ENCODE assay signal across 14 cellular contexts in genomic region chr10:84214046-84214572, GRCh38. TPM values are rescaled to one million over a fixed set of nuclear protein-coding genes. Genes with fewer than 3 reads are reported as not detected.
DNase-seq lines count a peak whose midpoint lies in the region; ATAC-seq, FAIRE-seq and TF ChIP-seq lines count a peak whose summit lies in the region.
"Had no signal": no experiment of that assay in that cellular context is flagged by ENCODE, and none has a peak within 500 bp of the region (broad histone marks: within the 10 kb centered on the region; RNA-seq: fewer than 3 reads in every experiment).

No MANE protein-coding gene starts in this region.

- no peak overlapping the region for H3K9ac ChIP-seq in K562 (ENCODE audit: insufficient read depth in 1 of 2, low read depth in 2 of 2, low read length in 2 of 2)

- peaks cover 6% of the 10 kb centered on the region; the same call in 1 of the 2 replicates for H4K20me1 ChIP-seq in K562 (replicated peaks; ENCODE audit: control insufficient read depth, insufficient read depth, low read length)

- H3K4me2 ChIP-seq in A549 (peak overlapping the region; percentile 39; the same call in 1 of the 3 replicates), K562 (ENCODE audit: insufficient read depth, low read length) (peak overlapping the region; percentile 22; the same call in 1 of the 2 replicates)

- DNase-seq in A549 (ENCODE audit: low read depth in 1 of 2, low spot score in 1 of 2) (peak in 1 of 2 experiments; percentile 25), K562 (ENCODE audit: extremely low read depth in 1 of 4, low spot score in 3 of 4) (peak in 1 of 4 experiments; percentile 44), NCI-H2029 treated with DMSO at 0.1 percent for 48 hours (lab: John Stamatoyannopoulos, UW) (no peak)

- no TSS peak for BruUV-seq in K562 (replicated peaks; lab: Mats Ljungman, UMichigan)

- 38% methylated on average over 18 of the region's 25 CpGs for WGBS in A549 (ENCODE audit: missing lambda C conversion rate)
- 11% methylated on average over 24 of the region's 25 CpGs for WGBS in K562 (ENCODE audit: insufficient coverage, low coverage, missing lambda C conversion rate)

- 0 out of 3 replicates have a peak overlapping the region, but pooled peaks have one; percentile 8 for H3K4me3 ChIP-seq in A549
- H3K4me3 ChIP-seq in K562 = no peak overlapping the region
- H3K4me3 ChIP-seq: cardiac muscle cell, gastroesophageal sphincter, vagina had no signal

- no peaks in the 10 kb centered on the region for H3K36me3 ChIP-seq in K562 (ENCODE audit: control insufficient read depth, insufficient read depth, low read length)
- H3K36me3 ChIP-seq: cardiac muscle cell, gastroesophageal sphincter, vagina had no signal

- H3K27me3 ChIP-seq in K562 (ENCODE audit: control insufficient read depth in 2 of 2, insufficient read depth in 2 of 2, low read length in 2 of 2) = peaks cover 0 to 34% of the 10 kb centered on the region in 2 experiments; a peak in 3 of 5 replicates
- H3K27me3 ChIP-seq: cardiac muscle cell, vagina had no signal

- peak overlapping the region; percentile 24; the same call in 1 of the 2 replicates for H2AFZ ChIP-seq in K562 (ENCODE audit: low read depth, low read length)

- FAIRE-seq in A549 (lab: Jason Lieb, UNC) (no peak), K562 (lab: Jason Lieb, UNC) (peak; percentile 49)
- FAIRE-seq: keratinocyte had no signal

- H3K9me3 ChIP-seq in A549 (no peaks in the 10 kb centered on the region), K562 (replicated peaks; ENCODE audit: control insufficient read depth, insufficient read depth, low read depth, low read length) (no peaks in the 10 kb centered on the region)
- H3K9me3 ChIP-seq: gastroesophageal sphincter, vagina had no signal

- no peak for TF ChIP-seq POLR2A in A549 (IDR thresholded peaks at IDR 0.05; ENCODE audit: low read length)
- TF ChIP-seq POLR2A in K562 (conservative IDR thresholded peaks at IDR 0.05) = no peak

- in situ Hi-C loops in K562 (cut with MboI) = no loop called here

- TF ChIP-seq CTCF in A549 (IDR thresholded peaks at IDR 0.05) (no peak), K562 (IDR thresholded peaks at IDR 0.05 in 2 of 3, conservative IDR thresholded peaks at IDR 0.05 in 1 of 3; ENCODE audit: insufficient read depth in 2 of 3, low read depth in 1 of 3, low read length in 3 of 3) (peak in 1 of 3 experiments; percentile 34; a peak in 2 of 6 replicates)

- CTCF ChIA-PET in A549 (lab: Yijun Ruan, JAX) = interaction anchor here (1.0 to 2.3 kb wide), 4 partner anchors 8 to 326 kb away, joined by 3 to 13 read pairs (median 4); no protein-coding TSS in a partner anchor
- CTCF ChIA-PET in K562 (lab: Yijun Ruan, JAX; ENCODE audit: low intra/inter-chr PET ratio) = no interaction called here

- H3K27ac ChIP-seq in A549 = no peak overlapping the region
- H3K27ac ChIP-seq in K562 (ENCODE audit: extremely low read depth, low read depth, low read length) = no peak overlapping the region
- H3K27ac ChIP-seq: cardiac muscle cell, gastroesophageal sphincter, vagina had no signal

- TF ChIP-seq RAD21 in A549 (conservative IDR thresholded peaks at IDR 0.05 in 1 of 2, IDR thresholded peaks at IDR 0.05 in 1 of 2) = no peak
- TF ChIP-seq RAD21 in K562 (CRISPR knock-in tag; conservative IDR thresholded peaks at IDR 0.05 in 1 of 2, IDR thresholded peaks at IDR 0.05 in 1 of 2) = peak in 1 of 2 experiments; percentile 28; a peak in 1 of 4 replicates

- POLR2A ChIA-PET in A549 (lab: Yijun Ruan, JAX) = no interaction called here
- POLR2A ChIA-PET in K562 (lab: Yijun Ruan, JAX) = interaction anchor here (0.6 to 1.4 kb wide), 3 partner anchors 65 to 240 kb away, joined by 3 to 4 read pairs (median 3); no protein-coding TSS in a partner anchor

- no peaks in the 10 kb centered on the region for H3K79me2 ChIP-seq in K562 (ENCODE audit: control insufficient read depth, insufficient read depth, low read length)

- no peaks in the 10 kb centered on the region for H3K9me1 ChIP-seq in K562 (ENCODE audit: control insufficient read depth, insufficient read depth, low read length)

- peak; percentile 33 to 67; a peak in 3 of 6 replicates for ATAC-seq in A549
- ATAC-seq in GM18502 (IDR thresholded peaks at IDR 0.05; ENCODE audit: poor library complexity, unreplicated experiment) = peak; percentile 49
- peak; percentile 16 for ATAC-seq in HG02973 (IDR thresholded peaks at IDR 0.05; ENCODE audit: unreplicated experiment)
- ATAC-seq in K562 = peak; percentile 81
- ATAC-seq in GM21825 (IDR thresholded peaks at IDR 0.05; ENCODE audit: unreplicated experiment) = no peak
- no peak for ATAC-seq in GM19328 (IDR thresholded peaks at IDR 0.05; ENCODE audit: unreplicated experiment)
- ATAC-seq in GM18870 (IDR thresholded peaks at IDR 0.05; ENCODE audit: unreplicated experiment) = no peak
- ATAC-seq: gastroesophageal sphincter had no signal

- TF ChIP-seq EP300 in A549 (IDR thresholded peaks at IDR 0.05) (no peak), K562 (IDR thresholded peaks at IDR 0.05; ENCODE audit: low read length) (no peak)

- no peaks in the 10 kb centered on the region for H3K4me1 ChIP-seq in A549
- peaks cover 0 to 6% of the 10 kb centered on the region in 2 experiments; a peak in 2 of 5 replicates for H3K4me1 ChIP-seq in K562 (replicated peaks in 1 of 2; ENCODE audit: control insufficient read depth in 2 of 2, insufficient read depth in 2 of 2, low read length in 2 of 2)
- H3K4me1 ChIP-seq: gastroesophageal sphincter, vagina had no signal

- intact Hi-C loops in K562 (cut with micrococcal nuclease) = loop anchor here (1.0 kb wide), 2 partner anchors 88 to 323 kb away; no protein-coding TSS in a partner anchor

RNA-seq across cellular contexts. Expression of gene LRIT2, which starts 11.2 kb away (rescaled TPM):
- polyA plus RNA-seq in A549 (2011; rRNA removed) (not detected in 2 replicates), A549 (2017; fragmentation: RNase III; extraction: RNeasy Plus Mini Kit Qiagen cat#74134 plus additional on column Dnase treatment) (not detected in 3 replicates), K562 (2011; rRNA removed) (not detected in 2 replicates), K562 (2014; fragmentation: Illumina TruSeq; extraction: Trizol) (not detected in 2 replicates), K562 (2014; fragmentation: Nextera tagmentation; extraction: Ambion mirVana) (not detected), K562 (2014; rRNA removed) (not detected in 2 replicates)
- not detected in 2 replicates for polyA plus RNA-seq in A549 (2012; cell fraction: cytosol; rRNA removed)
- not detected in 2 replicates for polyA plus RNA-seq in A549 (2012; cell fraction: nucleus; rRNA removed)
- polyA minus RNA-seq in A549 (2011; rRNA and poly(A)+ RNA removed) = not detected in 2 replicates
- not detected in 2 replicates for total RNA-seq in K562 (2011; cell fraction: chromatin; rRNA removed; ENCODE audit: low replicate concordance)
- not detected in 2 replicates for total RNA-seq in K562 (2011; cell fraction: nucleolus; rRNA removed)
- total RNA-seq in K562 (2011; cell fraction: nucleoplasm; rRNA removed) = not detected in 2 replicates
- total RNA-seq in K562 (2014; rRNA removed) (not detected in 2 replicates), K562 (2014; rRNA removed; fragmentation: Illumina TruSeq; extraction: Trizol) (not detected in 2 replicates), K562 (2015; rRNA removed; fragmentation: Illumina TruSeq; extraction: Trizol) (not detected in 2 replicates), K562 (2021) (not detected in 2 replicates)
- polyA plus RNA-seq in K562 (2011; cell fraction: cytosol; rRNA removed) = not detected in 2 replicates
- not detected in 2 replicates for polyA plus RNA-seq in K562 (2011; cell fraction: nucleus; rRNA removed)
- polyA plus RNA-seq in K562 (2012) = not detected in 2 replicates
- polyA minus RNA-seq in K562 (2011; rRNA and poly(A)+ RNA removed) = not detected in 2 replicates
- polyA minus RNA-seq in K562 (2011; cell fraction: cytosol; rRNA and poly(A)+ RNA removed) = not detected in 2 replicates
- not detected in 2 replicates for polyA minus RNA-seq in K562 (2011; cell fraction: nucleus; rRNA and poly(A)+ RNA removed)
- total RNA-seq: cardiac muscle cell, gastroesophageal sphincter, M059J, renal cortical epithelial cell, vagina had no signal
- polyA plus RNA-seq: cardiac muscle cell, keratinocyte had no signal

RNA-seq across cellular contexts. Expression of gene CDHR1, which starts 19.8 kb away (rescaled TPM):
- polyA plus RNA-seq in A549 (2011; rRNA removed) = 0.04 and 0.05 TPM in 2 replicates
- polyA plus RNA-seq in A549 (2012; cell fraction: cytosol; rRNA removed) = 0.05 and 0.12 TPM in 2 replicates
- polyA plus RNA-seq in A549 (2012; cell fraction: nucleus; rRNA removed) = 0.22 and 0.28 TPM in 2 replicates
- polyA plus RNA-seq in A549 (2017; fragmentation: RNase III; extraction: RNeasy Plus Mini Kit Qiagen cat#74134 plus additional on column Dnase treatment) = 0.03 to 0.10 TPM (median 0.09 TPM) in 3 replicates
- polyA minus RNA-seq in A549 (2011; rRNA and poly(A)+ RNA removed) = 0.29 TPM in 1 of 2 replicates, not detected in the other
- 7.3 and 9.6 TPM in 2 replicates for total RNA-seq in K562 (2011; cell fraction: chromatin; rRNA removed; ENCODE audit: low replicate concordance)
- total RNA-seq in K562 (2011; cell fraction: nucleolus; rRNA removed) = 5.5 and 6.0 TPM in 2 replicates
- total RNA-seq in K562 (2011; cell fraction: nucleoplasm; rRNA removed) = 3.8 and 5.6 TPM in 2 replicates
- 0.23 and 0.29 TPM in 2 replicates for total RNA-seq in K562 (2014; rRNA removed)
- total RNA-seq in K562 (2014; rRNA removed; fragmentation: Illumina TruSeq; extraction: Trizol) = 0.07 and 0.26 TPM in 2 replicates
- total RNA-seq in K562 (2015; rRNA removed; fragmentation: Illumina TruSeq; extraction: Trizol) = 0.07 and 0.11 TPM in 2 replicates
- 0.20 and 0.56 TPM in 2 replicates for total RNA-seq in K562 (2021)
- polyA plus RNA-seq in K562 (2011; rRNA removed) = 0.99 and 2.1 TPM in 2 replicates
- 0.40 and 1.1 TPM in 2 replicates for polyA plus RNA-seq in K562 (2011; cell fraction: cytosol; rRNA removed)
- polyA plus RNA-seq in K562 (2011; cell fraction: nucleus; rRNA removed) = 7.8 and 11.0 TPM in 2 replicates
- 0.44 and 0.76 TPM in 2 replicates for polyA plus RNA-seq in K562 (2012)
- 0.29 and 0.33 TPM in 2 replicates for polyA plus RNA-seq in K562 (2014; fragmentation: Illumina TruSeq; extraction: Trizol)
- polyA plus RNA-seq in K562 (2014; fragmentation: Nextera tagmentation; extraction: Ambion mirVana) = under 1 TPM; 0.03 to 0.10 TPM
- polyA plus RNA-seq in K562 (2014; rRNA removed) = 0.30 and 0.46 TPM in 2 replicates
- polyA minus RNA-seq in K562 (2011; rRNA and poly(A)+ RNA removed) = 0.77 and 0.81 TPM in 2 replicates
- 0.73 and 0.86 TPM in 2 replicates for polyA minus RNA-seq in K562 (2011; cell fraction: cytosol; rRNA and poly(A)+ RNA removed)
- polyA minus RNA-seq in K562 (2011; cell fraction: nucleus; rRNA and poly(A)+ RNA removed) = 0.67 and 1.9 TPM in 2 replicates
- total RNA-seq: M059J had no signal

RNA-seq across cellular contexts. Expression of gene LRIT1, which starts 27.2 kb away (rescaled TPM):
- polyA plus RNA-seq in A549 (2011; rRNA removed) (not detected in 2 replicates), A549 (2017; fragmentation: RNase III; extraction: RNeasy Plus Mini Kit Qiagen cat#74134 plus additional on column Dnase treatment) (not detected in 3 replicates), K562 (2011; rRNA removed) (not detected in 2 replicates), K562 (2014; fragmentation: Illumina TruSeq; extraction: Trizol) (not detected in 2 replicates), K562 (2014; fragmentation: Nextera tagmentation; extraction: Ambion mirVana) (not detected), K562 (2014; rRNA removed) (not detected in 2 replicates)
- not detected in 2 replicates for polyA plus RNA-seq in A549 (2012; cell fraction: cytosol; rRNA removed)
- polyA plus RNA-seq in A549 (2012; cell fraction: nucleus; rRNA removed) = not detected in 2 replicates
- polyA minus RNA-seq in A549 (2011; rRNA and poly(A)+ RNA removed) = not detected in 2 replicates
- not detected in 2 replicates for total RNA-seq in K562 (2011; cell fraction: chromatin; rRNA removed; ENCODE audit: low replicate concordance)
- not detected in 2 replicates for total RNA-seq in K562 (2011; cell fraction: nucleolus; rRNA removed)
- not detected in 2 replicates for total RNA-seq in K562 (2011; cell fraction: nucleoplasm; rRNA removed)
- total RNA-seq in K562 (2014; rRNA removed) (not detected in 2 replicates), K562 (2014; rRNA removed; fragmentation: Illumina TruSeq; extraction: Trizol) (not detected in 2 replicates), K562 (2015; rRNA removed; fragmentation: Illumina TruSeq; extraction: Trizol) (not detected in 2 replicates), K562 (2021) (not detected in 2 replicates)
- not detected in 2 replicates for polyA plus RNA-seq in K562 (2011; cell fraction: cytosol; rRNA removed)
- polyA plus RNA-seq in K562 (2011; cell fraction: nucleus; rRNA removed) = not detected in 2 replicates
- not detected in 2 replicates for polyA plus RNA-seq in K562 (2012)
- polyA minus RNA-seq in K562 (2011; rRNA and poly(A)+ RNA removed) = not detected in 2 replicates
- not detected in 2 replicates for polyA minus RNA-seq in K562 (2011; cell fraction: cytosol; rRNA and poly(A)+ RNA removed)
- not detected in 2 replicates for polyA minus RNA-seq in K562 (2011; cell fraction: nucleus; rRNA and poly(A)+ RNA removed)
- total RNA-seq: cardiac muscle cell, M059J, renal cortical epithelial cell, vagina had no signal
- polyA plus RNA-seq: cardiac muscle cell, keratinocyte had no signal

RNA-seq across cellular contexts. Expression of gene RGR, which starts 30.7 kb away (rescaled TPM):
- not detected in 2 replicates for polyA plus RNA-seq in A549 (2011; rRNA removed)
- not detected in 2 replicates for polyA plus RNA-seq in A549 (2012; cell fraction: cytosol; rRNA removed)
- polyA plus RNA-seq in A549 (2012; cell fraction: nucleus; rRNA removed) = not detected in 2 replicates
- polyA plus RNA-seq in A549 (2017; fragmentation: RNase III; extraction: RNeasy Plus Mini Kit Qiagen cat#74134 plus additional on column Dnase treatment) = not detected in 3 replicates
- not detected in 2 replicates for polyA minus RNA-seq in A549 (2011; rRNA and poly(A)+ RNA removed)
- total RNA-seq in K562 (2011; cell fraction: chromatin; rRNA removed; ENCODE audit: low replicate concordance) = not detected in 2 replicates
- total RNA-seq in K562 (2011; cell fraction: nucleolus; rRNA removed) = not detected in 2 replicates
- total RNA-seq in K562 (2011; cell fraction: nucleoplasm; rRNA removed) = not detected in 2 replicates
- not detected in 2 replicates for total RNA-seq in K562 (2014; rRNA removed)
- not detected in 2 replicates for total RNA-seq in K562 (2014; rRNA removed; fragmentation: Illumina TruSeq; extraction: Trizol)
- not detected in 2 replicates for total RNA-seq in K562 (2015; rRNA removed; fragmentation: Illumina TruSeq; extraction: Trizol)
- not detected in 2 replicates for total RNA-seq in K562 (2021)
- polyA plus RNA-seq in K562 (2011; rRNA removed) = not detected in 2 replicates
- not detected in 2 replicates for polyA plus RNA-seq in K562 (2011; cell fraction: cytosol; rRNA removed)
- not detected in 2 replicates for polyA plus RNA-seq in K562 (2011; cell fraction: nucleus; rRNA removed)
- not detected in 2 replicates for polyA plus RNA-seq in K562 (2012)
- polyA plus RNA-seq in K562 (2014; fragmentation: Illumina TruSeq; extraction: Trizol) = not detected in 2 replicates
- not detected for polyA plus RNA-seq in K562 (2014; fragmentation: Nextera tagmentation; extraction: Ambion mirVana)
- polyA plus RNA-seq in K562 (2014; rRNA removed) = not detected in 2 replicates
- polyA minus RNA-seq in K562 (2011; rRNA and poly(A)+ RNA removed) = not detected in 2 replicates
- polyA minus RNA-seq in K562 (2011; cell fraction: cytosol; rRNA and poly(A)+ RNA removed) = not detected in 2 replicates
- polyA minus RNA-seq in K562 (2011; cell fraction: nucleus; rRNA and poly(A)+ RNA removed) = not detected in 2 replicates
- total RNA-seq: cardiac muscle cell, M059J, renal cortical epithelial cell, vagina had no signal
- polyA plus RNA-seq: cardiac muscle cell, keratinocyte had no signal

RNA-seq across cellular contexts. Expression of gene GPR15LG, which starts 40.5 kb away (rescaled TPM):
- polyA plus RNA-seq in A549 (2011; rRNA removed) (not detected in 2 replicates), A549 (2017; fragmentation: RNase III; extraction: RNeasy Plus Mini Kit Qiagen cat#74134 plus additional on column Dnase treatment) (not detected in 3 replicates), K562 (2011; rRNA removed) (not detected in 2 replicates), K562 (2014; fragmentation: Illumina TruSeq; extraction: Trizol) (not detected in 2 replicates), K562 (2014; fragmentation: Nextera tagmentation; extraction: Ambion mirVana) (not detected), K562 (2014; rRNA removed) (not detected in 2 replicates)
- polyA plus RNA-seq in A549 (2012; cell fraction: cytosol; rRNA removed) = not detected in 2 replicates
- not detected in 2 replicates for polyA plus RNA-seq in A549 (2012; cell fraction: nucleus; rRNA removed)
- polyA minus RNA-seq in A549 (2011; rRNA and poly(A)+ RNA removed) = not detected in 2 replicates
- not detected in 2 replicates for total RNA-seq in K562 (2011; cell fraction: chromatin; rRNA removed; ENCODE audit: low replicate concordance)
- not detected in 2 replicates for total RNA-seq in K562 (2011; cell fraction: nucleolus; rRNA removed)
- total RNA-seq in K562 (2011; cell fraction: nucleoplasm; rRNA removed) = not detected in 2 replicates
- total RNA-seq in K562 (2014; rRNA removed) (not detected in 2 replicates), K562 (2014; rRNA removed; fragmentation: Illumina TruSeq; extraction: Trizol) (not detected in 2 replicates), K562 (2015; rRNA removed; fragmentation: Illumina TruSeq; extraction: Trizol) (0.51 TPM in 1 of 2 replicates, not detected in the other), K562 (2021) (not detected in 2 replicates)
- polyA plus RNA-seq in K562 (2011; cell fraction: cytosol; rRNA removed) = not detected in 2 replicates
- not detected in 2 replicates for polyA plus RNA-seq in K562 (2011; cell fraction: nucleus; rRNA removed)
- not detected in 2 replicates for polyA plus RNA-seq in K562 (2012)
- polyA minus RNA-seq in K562 (2011; rRNA and poly(A)+ RNA removed) = not detected in 2 replicates
- polyA minus RNA-seq in K562 (2011; cell fraction: cytosol; rRNA and poly(A)+ RNA removed) = not detected in 2 replicates
- polyA minus RNA-seq in K562 (2011; cell fraction: nucleus; rRNA and poly(A)+ RNA removed) = not detected in 2 replicates
- total RNA-seq: cardiac muscle cell, M059J had no signal
- polyA plus RNA-seq: cardiac muscle cell had no signal

Comparison
In these comparisons a context has a peak if more than half of its experiments do, and no peak if none do; other contexts are left out.
1. ATAC-seq: peak in A549 (2 of 2), GM18502 (single experiment), HG02973 (single experiment) and K562 (single experiment); none in GM21825 (single experiment), GM19328 (single experiment) and GM18870 (single experiment).